In the genomic region with DNA sequence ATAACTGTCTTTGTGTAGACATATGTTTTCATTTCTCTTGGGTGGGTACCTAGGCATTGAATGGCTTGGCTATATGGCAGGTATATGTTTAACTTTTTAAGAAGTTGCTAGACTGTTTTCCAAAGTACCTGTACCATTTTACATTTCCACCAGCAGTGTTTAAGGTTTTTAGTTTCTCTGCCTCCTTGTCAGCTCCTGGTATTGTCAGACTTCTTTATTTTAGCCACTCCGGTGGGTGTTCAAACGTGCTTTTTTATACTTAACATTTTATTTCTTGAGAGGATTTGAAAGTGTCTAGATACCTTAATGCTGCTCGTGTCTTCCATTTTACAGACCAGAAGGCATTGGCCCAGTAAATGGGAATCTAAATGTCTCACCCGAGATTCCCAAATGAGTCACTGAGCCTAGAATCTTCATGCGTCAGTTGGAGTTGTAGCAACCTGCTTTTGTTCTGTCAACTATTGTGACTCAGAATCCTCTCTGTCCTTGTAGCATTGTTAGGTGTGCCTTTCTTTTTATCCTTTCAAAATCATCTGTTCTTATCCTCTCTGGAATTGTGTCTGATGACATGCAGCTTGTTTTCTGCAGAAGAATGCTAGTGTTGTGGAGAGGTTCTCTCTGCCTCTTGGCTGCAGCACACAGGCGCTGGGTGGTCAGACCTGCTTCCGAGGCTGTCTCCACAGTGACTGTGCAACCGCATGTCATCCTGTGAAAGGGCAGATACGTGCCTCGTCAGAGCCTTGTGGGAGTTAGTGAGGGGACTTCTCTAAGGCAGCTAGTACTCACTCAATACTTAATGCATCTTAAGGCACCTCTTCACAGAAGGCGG, we compare ENCODE assay signal across 9 cellular contexts.
DNase-seq lines count a peak whose midpoint lies in the region; ATAC-seq and TF ChIP-seq lines count a peak whose summit lies in the region.
"Had no signal": no experiment of that assay in that cellular context is flagged by ENCODE, and none has a peak within 500 bp of the region (broad histone marks: within the 10 kb centered on the region; RNA-seq: fewer than 3 reads in every experiment).

No MANE protein-coding gene starts in this region.

- H3K27ac Mint-ChIP-seq in activated CD4-positive, alpha-beta T cell treated with anti-CD3 and anti-CD28 coated beads for 36 hours: no peak overlapping the region
- H3K27ac Mint-ChIP-seq in chondrocyte (ENCODE audit: unreplicated experiment): peak overlapping the region; percentile 92

- H3K4me3 Mint-ChIP-seq in activated CD4-positive, alpha-beta T cell treated with anti-CD3 and anti-CD28 coated beads for 36 hours: no peak overlapping the region
- peak overlapping the region; percentile 4 for H3K4me3 Mint-ChIP-seq in chondrocyte (ENCODE audit: unreplicated experiment)

- no peak overlapping the region for H3K4me3 ChIP-seq in urinary bladder (ENCODE audit: low read depth, low read length)
- H3K4me3 ChIP-seq: BLaER1 treated with 17β-estradiol and CSF1 and Interleukin-3, amounts not matched to agents 10 nM and 100 nM had no signal

- DNase-seq in activated CD4-positive, alpha-beta T cell treated with anti-CD3 and anti-CD28 coated beads for 36 hours: peak; percentile 41
- DNase-seq in activated CD4-positive, alpha-beta T cell treated with anti-CD3 and anti-CD28 coated beads for 1 hour: no peak
- DNase-seq in chondrocyte (ENCODE audit: low spot score): no peak
- peak; percentile 74 for DNase-seq in medulla oblongata (ENCODE audit: extremely low spot score)
- no peak for DNase-seq in NCI-H510A treated with DMSO at 0.1 percent for 48 hours (lab: John Stamatoyannopoulos, UW)
- DNase-seq in SHP77 treated with DMSO at 0.1 percent for 48 hours (lab: John Stamatoyannopoulos, UW): no peak

- peaks cover 5% of the 10 kb centered on the region for H3K36me3 ChIP-seq in urinary bladder (ENCODE audit: insufficient read depth)

- CTCF ChIA-PET in activated CD4-positive, alpha-beta T cell treated with anti-CD3 and anti-CD28 coated beads for 36 hours (lab: Charles Lee): no interaction called here

- 21% methylated on average over 11 of the region's 11 CpGs for WGBS in urinary bladder

- H3K4me1 Mint-ChIP-seq in activated CD4-positive, alpha-beta T cell treated with anti-CD3 and anti-CD28 coated beads for 36 hours: no peaks in the 10 kb centered on the region
- peaks cover 77% of the 10 kb centered on the region for H3K4me1 Mint-ChIP-seq in chondrocyte (ENCODE audit: low read depth)

- peak overlapping the region; percentile 16 for H3K27ac ChIP-seq in urinary bladder (ENCODE audit: low read depth)
- H3K27ac ChIP-seq: BLaER1 treated with 17β-estradiol and CSF1 and Interleukin-3, amounts not matched to agents 10 nM and 100 nM had no signal

- POLR2A ChIA-PET in activated CD4-positive, alpha-beta T cell treated with anti-CD3 and anti-CD28 coated beads for 36 hours (lab: Charles Lee): no interaction called here

- H3K4me1 ChIP-seq in urinary bladder (ENCODE audit: insufficient read depth): peaks cover 2% of the 10 kb centered on the region

- TF ChIP-seq CTCF in chondrocyte (IDR thresholded peaks at IDR 0.05): no peak

- H3K9me3 Mint-ChIP-seq in activated CD4-positive, alpha-beta T cell treated with anti-CD3 and anti-CD28 coated beads for 36 hours (ENCODE audit: low read depth): no peaks in the 10 kb centered on the region
- H3K9me3 Mint-ChIP-seq in chondrocyte (ENCODE audit: low read depth): no peaks in the 10 kb centered on the region

- intact Hi-C loops in activated CD4-positive, alpha-beta T cell treated with anti-CD3 and anti-CD28 coated beads for 36 hours (cut with DNase I, micrococcal nuclease): no loop called here

- H3K36me3 Mint-ChIP-seq in activated CD4-positive, alpha-beta T cell treated with anti-CD3 and anti-CD28 coated beads for 36 hours (ENCODE audit: low read depth): peaks cover 4% of the 10 kb centered on the region
- peaks cover 45% of the 10 kb centered on the region for H3K36me3 Mint-ChIP-seq in chondrocyte (ENCODE audit: low read depth)

- H3K27me3 Mint-ChIP-seq in activated CD4-positive, alpha-beta T cell treated with anti-CD3 and anti-CD28 coated beads for 36 hours: no peaks in the 10 kb centered on the region
- H3K27me3 Mint-ChIP-seq in chondrocyte (ENCODE audit: low read depth): no peaks in the 10 kb centered on the region

- ATAC-seq in activated CD4-positive, alpha-beta T cell treated with anti-CD3 and anti-CD28 coated beads for 36 hours: peak; percentile 63
- ATAC-seq in HG02938 (IDR thresholded peaks at IDR 0.05; ENCODE audit: unreplicated experiment): no peak

Comparison
In these comparisons a context has a peak if more than half of its experiments do, and no peak if none do; other contexts are left out.
1. DNase-seq: peak in activated CD4-positive, alpha-beta T cell treated with anti-CD3 and anti-CD28 coated beads for 36 hours (single experiment) and medulla oblongata (single experiment); none in activated CD4-positive, alpha-beta T cell treated with anti-CD3 and anti-CD28 coated beads for 1 hour (single experiment), chondrocyte (single experiment), NCI-H510A treated with DMSO at 0.1 percent for 48 hours (single experiment) and SHP77 treated with DMSO at 0.1 percent for 48 hours (single experiment).